ENCODE assay signal across 8 cellular contexts in genomic region chr1:41380979-41381690, GRCh38. TPM values are rescaled to one million over a fixed set of nuclear protein-coding genes. Genes with fewer than 3 reads are reported as not detected.
DNase-seq lines count a peak whose midpoint lies in the region; ATAC-seq and TF ChIP-seq lines count a peak whose summit lies in the region.

No MANE protein-coding gene starts in this region.

- H3K4me3 Mint-ChIP-seq in stimulated activated naive CD8-positive, alpha-beta T cell treated with anti-CD3 and anti-CD28 coated beads, Interleukin-15, amount 100 ng/mL, for 72 hours: peak overlapping the region; percentile 81 to 83

- no peaks in the 10 kb centered on the region for H3K4me1 ChIP-seq in adrenal gland (replicated peaks in 1 of 2)

- no peaks in the 10 kb centered on the region for H3K36me3 ChIP-seq in adrenal gland (replicated peaks in 1 of 2)

- peak overlapping the region in 3 of 5 donors; percentile 61 to 92 (median 80) for H3K27ac ChIP-seq in adrenal gland

- WGBS in adrenal gland, 4 donors: 21 to 27% (median 24%) methylated on average over 24 to 29 of the region's 29 CpGs

- no peak overlapping the region for H3K27ac Mint-ChIP-seq in stimulated activated naive CD8-positive, alpha-beta T cell treated with anti-CD3 and anti-CD28 coated beads, Interleukin-15, amount 100 ng/mL, for 72 hours

- peak overlapping the region in 1 of 4 donors; percentile 59 for H3K4me3 ChIP-seq in adrenal gland

- H3K27me3 Mint-ChIP-seq in stimulated activated naive CD8-positive, alpha-beta T cell treated with anti-CD3 and anti-CD28 coated beads, Interleukin-15, amount 100 ng/mL, for 72 hours: peaks cover 73% of the 10 kb centered on the region

- intact Hi-C loops in adrenal gland (cut with DNase I): no loop called here

- ATAC-seq in stimulated activated naive CD8-positive, alpha-beta T cell treated with anti-CD3 and anti-CD28 coated beads, Interleukin-15, amount 100 ng/mL, for 72 hours: peak; percentile 4

- TF ChIP-seq POLR2A in adrenal gland (IDR thresholded peaks at IDR 0.05): no peak

- no peaks in the 10 kb centered on the region for H3K9me3 Mint-ChIP-seq in stimulated activated naive CD8-positive, alpha-beta T cell treated with anti-CD3 and anti-CD28 coated beads, Interleukin-15, amount 100 ng/mL, for 72 hours

- no peak for TF ChIP-seq CTCF in adrenal gland (IDR thresholded peaks at IDR 0.05)
- no peak for TF ChIP-seq CTCF in GM20000 (IDR thresholded peaks at IDR 0.05; ENCODE audit: extremely low read depth, missing control alignments)

- no peaks in the 10 kb centered on the region for H3K9me3 ChIP-seq in adrenal gland (replicated peaks in 1 of 3)

- H3K27me3 ChIP-seq in adrenal gland: no peaks in the 10 kb centered on the region

- DNase-seq in DMS153 (lab: John Stamatoyannopoulos, UW) (peak; percentile 81), NCI-H2107 (lab: John Stamatoyannopoulos, UW) (peak; percentile 90), adrenal gland (peak in 4 of 7 donors; percentile 45 to 84 (median 56)), iris pigment epithelial cell (ENCODE audit: low read depth) (peak; percentile 19), GM20000 (ENCODE audit: low spot score) (no peak), GM19240 (ENCODE audit: insufficient read length, low spot score) (no peak)
- DNase-seq in stimulated activated naive CD8-positive, alpha-beta T cell treated with anti-CD3 and anti-CD28 coated beads, Interleukin-15, amount 100 ng/mL, for 72 hours: peak in 1 of 2 donors; percentile 37
- no peak for DNase-seq in activated CD8-positive, alpha-beta memory T cell treated with anti-CD3 and anti-CD28 coated beads, Interleukin-2, amount 50 U/mL, for 4 hours

- peaks cover 29% of the 10 kb centered on the region for H3K4me1 Mint-ChIP-seq in stimulated activated naive CD8-positive, alpha-beta T cell treated with anti-CD3 and anti-CD28 coated beads, Interleukin-15, amount 100 ng/mL, for 72 hours

RNA-seq across cellular contexts. Expression of gene FOXO6, which starts 19.9 kb away (rescaled TPM):
- 1 to 10 TPM in 5 of 8 donors, under 1 TPM in 2, not detected in 1; 0.22 to 3.9 (median 1.2) TPM for total RNA-seq in adrenal gland
- polyA plus RNA-seq in adrenal gland: 1 to 10 TPM in 2 of 3 donors, under 1 TPM in 1; 0.51 to 7.0 (median 2.8) TPM

Comparison
In these comparisons a context has a peak if more than half of its experiments do, and no peak if none do; other contexts are left out.
1. DNase-seq: peak in DMS153 (single experiment), NCI-H2107 (single experiment), adrenal gland (4 of 7) and iris pigment epithelial cell (single experiment); none in GM20000 (single experiment), GM19240 (single experiment) and activated CD8-positive, alpha-beta memory T cell treated with anti-CD3 and anti-CD28 coated beads, Interleukin-2, amount 50 U/mL, for 4 hours (single experiment).